In genomic region chr5:173984218-173984617, GRCh38 we compare ENCODE assay signal across 9 cellular contexts. TPM values are rescaled to one million over a fixed set of nuclear protein-coding genes. Genes with fewer than 3 reads are reported as not detected.
A peak's percentile ranks its signal among the peaks of the same experiment; 100 is the strongest.
DNase-seq lines count a peak whose midpoint lies in the region; ATAC-seq and TF ChIP-seq lines count a peak whose summit lies in the region.
"Had no signal": no experiment of that assay in that cellular context is flagged by ENCODE, and none has a peak within 500 bp of the region (broad histone marks: within the 10 kb centered on the region; RNA-seq: fewer than 3 reads in every experiment).

No MANE protein-coding gene starts in this region.

- DNase-seq in DMS 273 (lab: John Stamatoyannopoulos, UW; ENCODE audit: unreplicated experiment) (peak; percentile 47), DMS 273 treated with DMSO at 0.1 percent for 48 hours (lab: John Stamatoyannopoulos, UW) (no peak), epithelial cell of esophagus (ENCODE audit: low read depth) (peak; percentile 39), psoas muscle (no peak), DMS153 treated with DMSO at 0.1 percent for 48 hours (lab: John Stamatoyannopoulos, UW; ENCODE audit: unreplicated experiment) (no peak), NCI-H2227 (lab: John Stamatoyannopoulos, UW; ENCODE audit: unreplicated experiment) (no peak), activated gamma-delta T cell treated with Interleukin-2 at 50 U/mL for 16 hours (no peak)
- DNase-seq: stimulated activated CD4-positive, alpha-beta T cell treated with anti-CD3 and anti-CD28 coated beads, Interleukin-12 subunit alpha, Interleukin-12 subunit beta, amount 100 ng/mL, for 4 hours had no signal

- H3K4me1 ChIP-seq in OCI-LY3 (ENCODE audit: low read length) (no peaks in the 10 kb centered on the region), psoas muscle (no peaks in the 10 kb centered on the region)

- H3K27ac ChIP-seq in OCI-LY3 (ENCODE audit: low read length) (no peak overlapping the region), psoas muscle (no peak overlapping the region)

- no peaks in the 10 kb centered on the region for H3K36me3 ChIP-seq in OCI-LY3 (replicated peaks; ENCODE audit: low read depth, low read length)
- H3K36me3 ChIP-seq in psoas muscle (ENCODE audit: insufficient read depth in 1 of 2, low read depth in 1 of 2), result no peaks in the 10 kb centered on the region

- intact Hi-C loops in psoas muscle (cut with DNase I), result loop anchor here (5.0 to 10.0 kb wide), 2 partner anchors 689 to 692 kb away; no protein-coding TSS in a partner anchor

- H3K9me3 ChIP-seq in OCI-LY3 (ENCODE audit: insufficient read depth, low read length) (no peaks in the 10 kb centered on the region), psoas muscle (no peaks in the 10 kb centered on the region)

- no peak overlapping the region for H2AFZ ChIP-seq in OCI-LY3 (ENCODE audit: low read depth, low read length)

- peak; percentile 42 to 76 (median 74) for ATAC-seq in psoas muscle

- no peak overlapping the region for H3K4me2 ChIP-seq in OCI-LY3 (ENCODE audit: low read length)

- H4K20me1 ChIP-seq in OCI-LY3 (ENCODE audit: insufficient read depth, low read length), result no peaks in the 10 kb centered on the region

- H3K4me3 ChIP-seq in OCI-LY3 (ENCODE audit: low read length) (no peak overlapping the region), epithelial cell of esophagus (ENCODE audit: low read length) (no peak overlapping the region), psoas muscle (no peak overlapping the region)

- 44 to 51% (median 47%) methylated on average over 4 of the region's 4 CpGs for WGBS in psoas muscle, 3 donors

- peak; percentile 55 for TF ChIP-seq CTCF in OCI-LY3 (IDR thresholded peaks at IDR 0.05; ENCODE audit: low read depth, low read length)
- peak; percentile 52 for TF ChIP-seq CTCF in epithelial cell of esophagus (IDR thresholded peaks at IDR 0.05; ENCODE audit: insufficient read depth, low read depth, low read length, missing control alignments)
- peak; percentile 47 for TF ChIP-seq CTCF in psoas muscle (IDR thresholded peaks at IDR 0.05)

- no peak overlapping the region for H3K9ac ChIP-seq in OCI-LY3 (ENCODE audit: low read length)

- H3K27me3 ChIP-seq in OCI-LY3 (ENCODE audit: low read depth, low read length) (peaks cover 8% of the 10 kb centered on the region), psoas muscle (ENCODE audit: insufficient read depth in 3 of 3, low read length in 2 of 3) (peaks cover 0 to 2% (median 0%) of the 10 kb centered on the region in 3 donors)

- H3K79me2 ChIP-seq in OCI-LY3 (ENCODE audit: low read length), result no peaks in the 10 kb centered on the region

RNA-seq across cellular contexts. Expression of gene C5orf47, which starts 4.8 kb away (rescaled TPM):
- total RNA-seq in psoas muscle, result under 1 TPM in 2 of 4 donors, not detected in 2; 0.11 to 0.17 TPM
- polyA plus RNA-seq in psoas muscle, result under 1 TPM; 0.01 to 0.49 (median 0.14) TPM

Comparison
In these comparisons a context has a peak if more than half of its experiments do, and no peak if none do; other contexts are left out.
1. DNase-seq: peak in DMS 273 (single experiment) and epithelial cell of esophagus (single experiment); none in DMS 273 treated with DMSO at 0.1 percent for 48 hours (single experiment), psoas muscle (0 of 2), DMS153 treated with DMSO at 0.1 percent for 48 hours (single experiment), NCI-H2227 (single experiment) and activated gamma-delta T cell treated with Interleukin-2 at 50 U/mL for 16 hours (single experiment).
2. Peak in every context shown above with its lines, with median percentiles within 50 percentile points of each other: CTCF ChIP-seq.